ENCODE assay signal across 8 cellular contexts in genomic region chr2:237692601-237693079, GRCh38.
DNase-seq lines count a peak whose midpoint lies in the region; ATAC-seq and TF ChIP-seq lines count a peak whose summit lies in the region.

No MANE protein-coding gene starts in this region.

- peak overlapping the region; percentile 99 to 100 (median 99) for H3K27ac ChIP-seq in gastroesophageal sphincter
- peak overlapping the region; percentile 74 for H3K27ac ChIP-seq in parathyroid adenoma

- H3K4me2 ChIP-seq in parathyroid adenoma (ENCODE audit: low read length): peak overlapping the region; percentile 94

- peak overlapping the region; percentile 95 for H3K27ac Mint-ChIP-seq in activated CD4-positive, alpha-beta memory T cell treated with anti-CD3 and anti-CD28 coated beads, Interleukin-2, amount 10 ng/mL, durations not matched to agents 7 days and 5 days

- peak overlapping the region; percentile 48 for H2AFZ ChIP-seq in parathyroid adenoma

- CTCF ChIA-PET in activated CD4-positive, alpha-beta memory T cell treated with anti-CD3 and anti-CD28 coated beads, Interleukin-2, amount 10 ng/mL, durations not matched to agents 7 days and 5 days (lab: Charles Lee): interaction anchor here (1.1 to 12.8 kb wide), 5 partner anchors 10 to 82 kb away, joined by 3 to 240 read pairs (median 6); no protein-coding TSS in a partner anchor

- TF ChIP-seq POLR2A in gastroesophageal sphincter (IDR thresholded peaks at IDR 0.05): no peak

- peaks cover 14 to 90% (median 67%) of the 10 kb centered on the region in 3 donors for H3K4me1 ChIP-seq in gastroesophageal sphincter
- H3K4me1 ChIP-seq in parathyroid adenoma: peaks cover 49% of the 10 kb centered on the region

- peak overlapping the region; percentile 83 to 86 for H3K4me3 ChIP-seq in gastroesophageal sphincter
- H3K4me3 ChIP-seq in parathyroid adenoma (ENCODE audit: low read depth, low read length): peak overlapping the region; percentile 85

- H3K36me3 ChIP-seq in gastroesophageal sphincter (no peaks in the 10 kb centered on the region), parathyroid adenoma (ENCODE audit: control insufficient read depth, insufficient read depth, low read length) (no peaks in the 10 kb centered on the region)

- peak overlapping the region; percentile 93 for H3K4me3 Mint-ChIP-seq in activated CD4-positive, alpha-beta memory T cell treated with anti-CD3 and anti-CD28 coated beads, Interleukin-2, amount 10 ng/mL, durations not matched to agents 7 days and 5 days

- TF ChIP-seq CTCF in gastroesophageal sphincter (IDR thresholded peaks at IDR 0.05): no peak
- no peak for TF ChIP-seq CTCF in parathyroid adenoma (IDR thresholded peaks at IDR 0.05)

- H3K27me3 Mint-ChIP-seq in activated CD4-positive, alpha-beta memory T cell treated with anti-CD3 and anti-CD28 coated beads, Interleukin-2, amount 10 ng/mL, durations not matched to agents 7 days and 5 days: no peaks in the 10 kb centered on the region

- H3K36me3 Mint-ChIP-seq in activated CD4-positive, alpha-beta memory T cell treated with anti-CD3 and anti-CD28 coated beads, Interleukin-2, amount 10 ng/mL, durations not matched to agents 7 days and 5 days (ENCODE audit: low read depth): peaks cover 35% of the 10 kb centered on the region

- POLR2A ChIA-PET in activated CD4-positive, alpha-beta memory T cell treated with anti-CD3 and anti-CD28 coated beads, Interleukin-2, amount 10 ng/mL, durations not matched to agents 7 days and 5 days (lab: Charles Lee): interaction anchor here (1.1 to 13.2 kb wide), 7 partner anchors 8 to 595 kb away, joined by 3 to 385 read pairs (median 12); partner anchors contain the start of gene PER2

- H3K9me3 ChIP-seq in gastroesophageal sphincter (no peaks in the 10 kb centered on the region), parathyroid adenoma (ENCODE audit: control insufficient read depth, low read length) (no peaks in the 10 kb centered on the region)

- peak; percentile 34 for DNase-seq in stimulated activated CD4-positive, alpha-beta T cell treated with anti-CD3 and anti-CD28 coated beads, Interleukin-12 subunit alpha, Interleukin-12 subunit beta, amount 100 ng/mL, for 4 hours
- no peak for DNase-seq in stimulated activated CD4-positive, alpha-beta T cell treated with anti-CD3 and anti-CD28 coated beads, Interleukin-1b, Interleukin-23, amount 100 ng/mL, for 48 hours
- DNase-seq in activated CD4-positive, alpha-beta memory T cell treated with anti-CD3 and anti-CD28 coated beads, Interleukin-2, amount 10 ng/mL, durations not matched to agents 7 days and 5 days: peak; percentile 48
- DNase-seq in activated gamma-delta T cell (lab: John Stamatoyannopoulos, UW) (no peak), COR-L47 (lab: John Stamatoyannopoulos, UW) (no peak)

- H3K79me2 ChIP-seq in parathyroid adenoma: peaks cover 23% of the 10 kb centered on the region

- no peaks in the 10 kb centered on the region for H3K9me3 Mint-ChIP-seq in activated CD4-positive, alpha-beta memory T cell treated with anti-CD3 and anti-CD28 coated beads, Interleukin-2, amount 10 ng/mL, durations not matched to agents 7 days and 5 days

- H3K27me3 ChIP-seq in gastroesophageal sphincter (no peaks in the 10 kb centered on the region), parathyroid adenoma (ENCODE audit: control insufficient read depth, insufficient read depth, low read length) (no peaks in the 10 kb centered on the region)

- WGBS in gastroesophageal sphincter (ENCODE audit: low coverage in 1 of 2), 2 donors: no CpG with 5 or more reads among the region's 36 CpGs

- TF ChIP-seq EP300 in gastroesophageal sphincter (IDR thresholded peaks at IDR 0.05): no peak

- ATAC-seq in HG03442 (IDR thresholded peaks at IDR 0.05; ENCODE audit: unreplicated experiment): peak; percentile 7
- no peak for ATAC-seq in gastroesophageal sphincter

- peak overlapping the region; percentile 40 for H3K9ac ChIP-seq in parathyroid adenoma

- H3K4me1 Mint-ChIP-seq in activated CD4-positive, alpha-beta memory T cell treated with anti-CD3 and anti-CD28 coated beads, Interleukin-2, amount 10 ng/mL, durations not matched to agents 7 days and 5 days: peaks cover 60% of the 10 kb centered on the region

Comparison
In these comparisons a context has a peak if more than half of its experiments do, and no peak if none do; other contexts are left out.
1. DNase-seq: peak in stimulated activated CD4-positive, alpha-beta T cell treated with anti-CD3 and anti-CD28 coated beads, Interleukin-12 subunit alpha, Interleukin-12 subunit beta, amount 100 ng/mL, for 4 hours (single experiment) and activated CD4-positive, alpha-beta memory T cell treated with anti-CD3 and anti-CD28 coated beads, Interleukin-2, amount 10 ng/mL, durations not matched to agents 7 days and 5 days (single experiment); none in stimulated activated CD4-positive, alpha-beta T cell treated with anti-CD3 and anti-CD28 coated beads, Interleukin-1b, Interleukin-23, amount 100 ng/mL, for 48 hours (single experiment), activated gamma-delta T cell (single experiment) and COR-L47 (single experiment).